Comparison of ENCODE assay signal across 16 cellular contexts in genomic region chr16:88314991-88315542, GRCh38.
"Had no signal": no experiment of that assay in that cellular context is flagged by ENCODE, and none has a peak within 500 bp of the region (broad histone marks: within the 10 kb centered on the region; RNA-seq: fewer than 3 reads in every experiment).

No MANE protein-coding gene starts in this region.

- H3K27me3 ChIP-seq: breast epithelium, testis had no signal

- H3K4me3 ChIP-seq: dorsolateral prefrontal cortex, esophagus muscularis mucosa, mucosa of descending colon, prostate gland, testis had no signal

- H3K4me1 ChIP-seq: breast epithelium, prostate gland had no signal

- ATAC-seq: activated CD4-positive, alpha-beta T cell treated with anti-CD3 and anti-CD28 coated beads for 36 hours; natural killer cell; sciatic nerve had no signal

- H3K27ac ChIP-seq: breast epithelium, dorsolateral prefrontal cortex, esophagus muscularis mucosa, prostate gland, testis, WERI-Rb-1 had no signal

- DNase-seq: activated CD4-positive, alpha-beta memory T cell treated with anti-CD3 and anti-CD28 coated beads, Interleukin-2, amount 10 ng/mL, durations not matched to agents 7 days and 5 days; activated CD4-positive, alpha-beta T cell treated with anti-CD3 and anti-CD28 coated beads for 36 hours; activated gamma-delta T cell; activated T-cell treated with anti-CD3 and anti-CD28 coated beads, Interleukin-2, amount 50 U/mL, for 48 hours; dorsolateral prefrontal cortex; immature natural killer cell; natural killer cell; occipital lobe; stimulated activated CD4-positive, alpha-beta T cell treated with anti-CD3 and anti-CD28 coated beads, Interleukin-4, amount 100 ng/mL, for 1 hour; testis; WERI-Rb-1 had no signal

- H3K9me3 ChIP-seq: esophagus muscularis mucosa, mucosa of descending colon, prostate gland, testis had no signal

- H3K36me3 ChIP-seq: breast epithelium, esophagus muscularis mucosa, prostate gland, WERI-Rb-1 had no signal
